Comparison of ENCODE assay signal across 12 cellular contexts in genomic region chr6:142763205-142763604, GRCh38.
DNase-seq lines count a peak whose midpoint lies in the region; ATAC-seq and TF ChIP-seq lines count a peak whose summit lies in the region.
"Had no signal": no experiment of that assay in that cellular context is flagged by ENCODE, and none has a peak within 500 bp of the region (broad histone marks: within the 10 kb centered on the region; RNA-seq: fewer than 3 reads in every experiment).

No MANE protein-coding gene starts in this region.

- no peak overlapping the region for H4K8ac ChIP-seq in neuronal stem cell (ENCODE audit: low read depth, low read length)

- POLR2A ChIA-PET in CD8-positive, alpha-beta memory T cell (lab: Charles Lee), result no interaction called here
- POLR2A ChIA-PET in PC-3 (lab: Charles Lee; ENCODE audit: unreplicated experiment), result no interaction called here

- no peak overlapping the region for H3K4me3 ChIP-seq in CD8-positive, alpha-beta memory T cell (ENCODE audit: low read length)
- no peak overlapping the region for H3K4me3 ChIP-seq in PC-3 (ENCODE audit: low read length)
- H3K4me3 ChIP-seq in neuronal stem cell (ENCODE audit: low read length in 2 of 2), result no peak overlapping the region
- H3K4me3 ChIP-seq: thoracic aorta had no signal

- no peak overlapping the region for H3K9ac ChIP-seq in PC-3 (ENCODE audit: low read length)
- H3K9ac ChIP-seq in neuronal stem cell (ENCODE audit: low read depth, low read length, poor library complexity), result no peak overlapping the region

- no peak for TF ChIP-seq CTCF in PC-3 (conservative IDR thresholded peaks at IDR 0.05; ENCODE audit: low read depth, low read length)
- no peak for TF ChIP-seq CTCF in chondrocyte (IDR thresholded peaks at IDR 0.05)
- no peak for TF ChIP-seq CTCF in GM13976 (IDR thresholded peaks at IDR 0.05; ENCODE audit: borderline replicate concordance, control extremely low read depth, extremely low read depth, insufficient read depth, missing control alignments)

- H3K4ac ChIP-seq in neuronal stem cell (ENCODE audit: low read length), result no peak overlapping the region

- H2AFZ ChIP-seq in PC-3 (ENCODE audit: low read length), result no peak overlapping the region
- peak overlapping the region; percentile 30 for H2AFZ ChIP-seq in neuronal stem cell (ENCODE audit: low read length)

- H3K18ac ChIP-seq in neuronal stem cell (ENCODE audit: low read length), result no peak overlapping the region

- no peaks in the 10 kb centered on the region for H3K79me1 ChIP-seq in neuronal stem cell (ENCODE audit: low read depth, low read length)

- no CpG with 5 or more reads among the region's 4 CpGs for WGBS in neuronal stem cell (ENCODE audit: extremely low coverage in 2 of 2, insufficient read length in 2 of 2, insufficient replicate concordance in 1 of 2), 2 donors

- no peaks in the 10 kb centered on the region for H3K9me3 Mint-ChIP-seq in CD8-positive, alpha-beta memory T cell
- no peaks in the 10 kb centered on the region for H3K9me3 Mint-ChIP-seq in chondrocyte (ENCODE audit: low read depth)

- ATAC-seq in PC-3, result no peak
- no peak for ATAC-seq in HG03565 (IDR thresholded peaks at IDR 0.05; ENCODE audit: unreplicated experiment)
- ATAC-seq: sciatic nerve had no signal

- H4K20me1 ChIP-seq in PC-3 (ENCODE audit: low read length), result no peaks in the 10 kb centered on the region

- H3K4me1 ChIP-seq in CD8-positive, alpha-beta memory T cell (ENCODE audit: insufficient read depth, low read length), result peaks cover 6% of the 10 kb centered on the region
- H3K4me1 ChIP-seq in PC-3 (ENCODE audit: insufficient read depth, low read length), result 0 out of 2 replicates have a peak, but pooled peaks cover 4% of the 10 kb centered on the region
- peaks cover 0 to 13% of the 10 kb centered on the region in 2 donors for H3K4me1 ChIP-seq in neuronal stem cell (ENCODE audit: control insufficient read depth in 2 of 2, insufficient read depth in 1 of 2, low read depth in 1 of 2, low read length in 2 of 2)

- no peaks in the 10 kb centered on the region for H3K27me3 ChIP-seq in CD8-positive, alpha-beta memory T cell (ENCODE audit: insufficient read depth, low read length, poor library complexity, severe bottlenecking)
- H3K27me3 ChIP-seq in PC-3 (ENCODE audit: low read length) (no peaks in the 10 kb centered on the region), neuronal stem cell (ENCODE audit: control insufficient read depth in 3 of 3, insufficient read depth in 3 of 3, low read depth in 1 of 3, low read length in 3 of 3) (no peaks in the 10 kb centered on the region)

- peaks cover 37% of the 10 kb centered on the region for H3K36me3 ChIP-seq in CD8-positive, alpha-beta memory T cell (ENCODE audit: insufficient read depth, low read length)
- H3K36me3 ChIP-seq in PC-3 (ENCODE audit: low read depth, low read length) (peaks cover 15% of the 10 kb centered on the region), neuronal stem cell (replicated peaks in 1 of 2; ENCODE audit: control insufficient read depth in 2 of 2, insufficient read depth in 2 of 2, low read length in 2 of 2) (peaks cover 2 to 25% of the 10 kb centered on the region in 2 donors)

- H3K36me3 Mint-ChIP-seq in CD8-positive, alpha-beta memory T cell, result peaks cover 3 to 84% (median 39%) of the 10 kb centered on the region in 3 donors
- H3K36me3 Mint-ChIP-seq in chondrocyte (ENCODE audit: low read depth), result peaks cover 29% of the 10 kb centered on the region

- in situ Hi-C loops in GM13976 (cut with MboI; ENCODE audit: low sequenced_read_pairs, unreplicated experiment), result no loop called here

- CTCF ChIA-PET in CD8-positive, alpha-beta memory T cell (lab: Charles Lee), result interaction anchor here (1.9 kb wide), 1 partner anchor 189 kb away, joined by 4 read pairs; no protein-coding TSS in a partner anchor
- CTCF ChIA-PET in PC-3 (lab: Charles Lee), result no interaction called here

- H2BK5ac ChIP-seq in neuronal stem cell (ENCODE audit: low read length), result no peak overlapping the region

- H2AK5ac ChIP-seq in neuronal stem cell (ENCODE audit: low read depth, low read length), result no peak overlapping the region

- no peak overlapping the region for H2BK12ac ChIP-seq in neuronal stem cell (ENCODE audit: low read length)

- intact Hi-C loops in PC-3 (cut with micrococcal nuclease), result no loop called here

- H3F3A ChIP-seq in PC-3 (ENCODE audit: low read length, unreplicated experiment), result no peaks in the 10 kb centered on the region

- H3K4me2 ChIP-seq in PC-3 (ENCODE audit: low read length), result no peak overlapping the region
- no peak overlapping the region for H3K4me2 ChIP-seq in neuronal stem cell (ENCODE audit: insufficient read depth, low read length, poor library complexity, severe bottlenecking)

- H3K9me2 ChIP-seq in PC-3 (replicated peaks; ENCODE audit: low read length), result no peaks in the 10 kb centered on the region

- no peak overlapping the region for H3K23ac ChIP-seq in neuronal stem cell (ENCODE audit: low read depth, low read length, poor library complexity)

- no peaks in the 10 kb centered on the region for H3K27me3 Mint-ChIP-seq in CD8-positive, alpha-beta memory T cell
- H3K27me3 Mint-ChIP-seq in chondrocyte (ENCODE audit: low read depth), result no peaks in the 10 kb centered on the region

- no peak overlapping the region for H4K91ac ChIP-seq in neuronal stem cell (ENCODE audit: low read depth, low read length, poor library complexity)

- no peak overlapping the region for H2BK120ac ChIP-seq in neuronal stem cell (ENCODE audit: low read depth, low read length)

- no peak overlapping the region for H3K14ac ChIP-seq in neuronal stem cell (ENCODE audit: low read length)

- no peak overlapping the region for H3K27ac ChIP-seq in CD8-positive, alpha-beta memory T cell (ENCODE audit: low read depth, low read length)
- H3K27ac ChIP-seq in PC-3 (ENCODE audit: low read length), result no peak overlapping the region
- H3K27ac ChIP-seq in neuronal stem cell (replicated peaks; ENCODE audit: low read length), result no peak overlapping the region
- H3K27ac ChIP-seq in caudate nucleus (ENCODE audit: low read depth, low read length), result no peak overlapping the region
- H3K27ac ChIP-seq: thoracic aorta had no signal

- no peak overlapping the region for H2BK15ac ChIP-seq in neuronal stem cell (ENCODE audit: low read length)

- peak overlapping the region in 6 of 8 donors; percentile 10 to 74 (median 60) for H3K27ac Mint-ChIP-seq in CD8-positive, alpha-beta memory T cell
- H3K27ac Mint-ChIP-seq in chondrocyte (ENCODE audit: unreplicated experiment), result peak overlapping the region; percentile 8

- no peaks in the 10 kb centered on the region for H3K9me3 ChIP-seq in CD8-positive, alpha-beta memory T cell (ENCODE audit: low read length)
- H3K9me3 ChIP-seq in PC-3 (ENCODE audit: low read length) (no peaks in the 10 kb centered on the region), neuronal stem cell (replicated peaks in 1 of 2; ENCODE audit: control insufficient read depth in 2 of 2, insufficient read depth in 1 of 2, low read depth in 1 of 2, low read length in 2 of 2) (no peaks in the 10 kb centered on the region)
- H3K9me3 ChIP-seq: thoracic aorta had no signal

- H3K4me1 Mint-ChIP-seq in CD8-positive, alpha-beta memory T cell, result peaks cover 33 to 63% (median 47%) of the 10 kb centered on the region in 3 donors
- peaks cover 13% of the 10 kb centered on the region for H3K4me1 Mint-ChIP-seq in chondrocyte (ENCODE audit: low read depth)

- no peak overlapping the region for H3K4me3 Mint-ChIP-seq in CD8-positive, alpha-beta memory T cell
- H3K4me3 Mint-ChIP-seq in chondrocyte (ENCODE audit: unreplicated experiment), result no peak overlapping the region

- H3K79me2 ChIP-seq in PC-3 (ENCODE audit: low read length), result no peaks in the 10 kb centered on the region

- BruUV-seq in PC-3 (replicated peaks; lab: Mats Ljungman, UMichigan), result no TSS peak

- no peak for DNase-seq in CD8-positive, alpha-beta memory T cell
- DNase-seq in PC-3 (peak; percentile 27), chondrocyte (ENCODE audit: low spot score) (no peak), neuronal stem cell (ENCODE audit: low spot score) (no peak), GM13976 (ENCODE audit: low spot score) (no peak), caudate nucleus (lab: John Stamatoyannopoulos, UW) (no peak)
- no peak for DNase-seq in effector CD4-positive, alpha-beta T cell
- DNase-seq: activated T-cell treated with anti-CD3 and anti-CD28 coated beads, Interleukin-2, amount 50 U/mL, for 1 hour; NCI-H524 had no signal
